1 cellular context compared by ENCODE assay signal in genomic region chr6:38755874-38756273, GRCh38.
TF ChIP-seq lines count a peak whose summit lies in the region.

No MANE protein-coding gene starts in this region.

TF ChIP-seq in endothelial cell of umbilical vein, 7 proteins besides CTCF, POLR2A, EP300 and RAD21:
- TF ChIP-seq FOS (IDR thresholded peaks at IDR 0.05; ENCODE audit: borderline replicate concordance, insufficient read depth, low read length) (peak; percentile 39), JUN (IDR thresholded peaks at IDR 0.05; ENCODE audit: borderline replicate concordance, insufficient read depth, insufficient read length, low read depth) (peak; percentile 44), MYC (IDR thresholded peaks at IDR 0.05; ENCODE audit: low read depth, low read length) (no peak)
